In the genomic region with DNA sequence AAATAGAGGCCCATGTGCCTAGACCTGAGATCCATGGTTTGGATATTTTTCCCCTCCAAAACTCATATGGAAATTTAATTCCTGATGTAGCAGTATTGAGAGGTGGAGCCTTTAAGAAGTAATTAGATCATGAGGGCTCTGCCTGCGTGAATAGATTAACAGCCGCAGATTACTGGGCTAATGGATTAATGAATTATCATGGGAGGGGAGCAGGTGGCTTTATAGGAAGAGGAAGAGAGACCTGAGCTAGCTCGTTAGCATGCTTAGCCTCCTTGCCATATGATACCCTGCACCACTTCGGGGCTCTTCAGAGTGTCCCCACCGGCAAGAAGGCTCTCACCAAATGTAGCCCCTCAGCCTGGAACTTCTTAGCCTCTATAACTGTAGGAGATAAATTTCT, we compare ENCODE assay signal across 18 cellular contexts.
"Had no signal": no experiment of that assay in that cellular context is flagged by ENCODE, and none has a peak within 500 bp of the region (broad histone marks: within the 10 kb centered on the region; RNA-seq: fewer than 3 reads in every experiment).

No MANE protein-coding gene starts in this region.

- H3K4me3 ChIP-seq: ascending aorta, heart right ventricle, lower lobe of right lung, prostate gland, spleen had no signal

- DNase-seq: activated CD4-positive, alpha-beta T cell treated with anti-CD3 and anti-CD28 coated beads for 1 hour; activated CD4-positive, alpha-beta T cell treated with anti-CD3 and anti-CD28 coated beads, Interleukin-2, amount 50 U/mL, for 4 hours; activated naive CD4-positive, alpha-beta T cell treated with anti-CD3 and anti-CD28 coated beads, Interleukin-2, amount 10 ng/mL, durations not matched to agents 7 days and 5 days; activated T-cell treated with anti-CD3 and anti-CD28 coated beads for 4 hours; dermis blood vessel endothelial cell; effector memory CD8-positive, alpha-beta T cell; heart right ventricle; left cardiac atrium; lower lobe of right lung; nephron progenitor cell; spleen; stimulated activated naive CD8-positive, alpha-beta T cell treated with anti-CD3 and anti-CD28 coated beads, Interleukin-15, amount 100 ng/mL, for 72 hours; T1000 had no signal

- H3K27me3 ChIP-seq: ascending aorta, heart right ventricle had no signal

- H3K27ac ChIP-seq: ascending aorta, heart right ventricle, lower lobe of right lung, prostate gland, spleen had no signal

- H3K36me3 Mint-ChIP-seq: activated naive CD4-positive, alpha-beta T cell treated with anti-CD3 and anti-CD28 coated beads, Interleukin-2, amount 10 ng/mL, durations not matched to agents 7 days and 5 days; mesothelial cell of epicardium had no signal

- ATAC-seq: effector memory CD8-positive, alpha-beta T cell; heart right ventricle; left cardiac atrium; lower lobe of right lung; sciatic nerve; stimulated activated naive CD8-positive, alpha-beta T cell treated with anti-CD3 and anti-CD28 coated beads, Interleukin-15, amount 100 ng/mL, for 72 hours had no signal

- H3K9me3 ChIP-seq: ascending aorta, heart right ventricle, lower lobe of right lung, prostate gland, spleen had no signal

- H3K4me1 ChIP-seq: ascending aorta, heart right ventricle, lower lobe of right lung, prostate gland, spleen had no signal

- H3K4me3 Mint-ChIP-seq: activated naive CD4-positive, alpha-beta T cell treated with anti-CD3 and anti-CD28 coated beads, Interleukin-2, amount 10 ng/mL, durations not matched to agents 7 days and 5 days; effector memory CD8-positive, alpha-beta T cell; mesothelial cell of epicardium; nephron progenitor cell; stimulated activated naive CD8-positive, alpha-beta T cell treated with anti-CD3 and anti-CD28 coated beads, Interleukin-15, amount 100 ng/mL, for 72 hours had no signal

- H3K36me3 ChIP-seq: ascending aorta, heart right ventricle, lower lobe of right lung, prostate gland, spleen had no signal

- H3K27ac Mint-ChIP-seq: activated naive CD4-positive, alpha-beta T cell treated with anti-CD3 and anti-CD28 coated beads, Interleukin-2, amount 10 ng/mL, durations not matched to agents 7 days and 5 days; activated T-helper 2 cell treated with anti-CD3 and anti-CD28 coated beads, Interferon-gamma antibody, Interleukin-2, Interleukin-4, amounts not matched to agents 10 μg/mL and 5 μg/mL and 100 μg/mL, durations not matched to agents 14 hours and 24 hours and 36 hours; effector memory CD8-positive, alpha-beta T cell; mesothelial cell of epicardium; nephron progenitor cell; stimulated activated naive CD8-positive, alpha-beta T cell treated with anti-CD3 and anti-CD28 coated beads, Interleukin-15, amount 100 ng/mL, for 72 hours had no signal

- H3K4me1 Mint-ChIP-seq: activated naive CD4-positive, alpha-beta T cell treated with anti-CD3 and anti-CD28 coated beads, Interleukin-2, amount 10 ng/mL, durations not matched to agents 7 days and 5 days; stimulated activated naive CD8-positive, alpha-beta T cell treated with anti-CD3 and anti-CD28 coated beads, Interleukin-15, amount 100 ng/mL, for 72 hours had no signal

- H3K9me3 Mint-ChIP-seq: activated naive CD4-positive, alpha-beta T cell treated with anti-CD3 and anti-CD28 coated beads, Interleukin-2, amount 10 ng/mL, durations not matched to agents 7 days and 5 days; activated T-helper 2 cell treated with anti-CD3 and anti-CD28 coated beads, Interferon-gamma antibody, Interleukin-2, Interleukin-4, amounts not matched to agents 10 μg/mL and 5 μg/mL and 100 μg/mL, durations not matched to agents 14 hours and 24 hours and 36 hours; effector memory CD8-positive, alpha-beta T cell; mesothelial cell of epicardium; nephron progenitor cell; stimulated activated naive CD8-positive, alpha-beta T cell treated with anti-CD3 and anti-CD28 coated beads, Interleukin-15, amount 100 ng/mL, for 72 hours had no signal
